ENCODE assay signal across 8 cellular contexts in genomic region chr15:100350434-100351226, GRCh38. TPM values are rescaled to one million over a fixed set of nuclear protein-coding genes. Genes with fewer than 3 reads are reported as not detected.
DNase-seq lines count a peak whose midpoint lies in the region; ATAC-seq and TF ChIP-seq lines count a peak whose summit lies in the region.

No MANE protein-coding gene starts in this region.

- H3K27me3 ChIP-seq in Loucy (ENCODE audit: insufficient read depth, low read length, poor library complexity, severe bottlenecking) = no peaks in the 10 kb centered on the region
- H3K27me3 ChIP-seq in brain microvascular endothelial cell (replicated peaks) = no peaks in the 10 kb centered on the region
- H3K27me3 ChIP-seq in lower lobe of right lung (ENCODE audit: low read depth) = no peaks in the 10 kb centered on the region
- H3K27me3 ChIP-seq in uterus = no peaks in the 10 kb centered on the region

- peaks cover 13% of the 10 kb centered on the region for H3K4me1 ChIP-seq in Loucy (ENCODE audit: insufficient read depth, low read length, poor library complexity, severe bottlenecking)
- H3K4me1 ChIP-seq in lower lobe of right lung = peaks cover 18% of the 10 kb centered on the region
- no peaks in the 10 kb centered on the region for H3K4me1 ChIP-seq in uterus

- H3K9ac ChIP-seq in Loucy (ENCODE audit: low read depth, low read length, poor library complexity, severe bottlenecking) = no peak overlapping the region

- H3K36me3 ChIP-seq in Loucy (ENCODE audit: insufficient read depth, low read length) = no peaks in the 10 kb centered on the region
- no peaks in the 10 kb centered on the region for H3K36me3 ChIP-seq in brain microvascular endothelial cell (replicated peaks)
- no peaks in the 10 kb centered on the region for H3K36me3 ChIP-seq in lower lobe of right lung
- no peaks in the 10 kb centered on the region for H3K36me3 ChIP-seq in uterus

- H3F3A ChIP-seq in Loucy (ENCODE audit: low read depth) = no peaks in the 10 kb centered on the region

- TF ChIP-seq POLR2A in uterus (IDR thresholded peaks at IDR 0.05) = no peak

- intact Hi-C loops in lower lobe of right lung (cut with DNase I) = no loop called here
- intact Hi-C loops in uterus (cut with DNase I; ENCODE audit: low total_unique reads) = loop anchor here (5.0 kb wide), 1 partner anchor 222 kb away; no protein-coding TSS in a partner anchor

- H3K79me2 ChIP-seq in Loucy (ENCODE audit: insufficient read depth, low read length) = no peaks in the 10 kb centered on the region

- in situ Hi-C loops in brain microvascular endothelial cell (cut with HindIII; ENCODE audit: low pct_ligation_motif_present, low sequenced_read_pairs) = no loop called here

- H3K9me3 ChIP-seq in Loucy (ENCODE audit: insufficient read depth, low read depth, low read length) = no peaks in the 10 kb centered on the region
- no peaks in the 10 kb centered on the region for H3K9me3 ChIP-seq in lower lobe of right lung
- no peaks in the 10 kb centered on the region for H3K9me3 ChIP-seq in uterus

- H4K20me1 ChIP-seq in Loucy (ENCODE audit: insufficient read depth, low read length, poor library complexity, severe bottlenecking) = no peaks in the 10 kb centered on the region

- H3K4me2 ChIP-seq in Loucy (ENCODE audit: low read depth, low read length, poor library complexity, severe bottlenecking) = no peak overlapping the region

- H3K27ac ChIP-seq in brain microvascular endothelial cell (no peak overlapping the region), lower lobe of right lung (peak overlapping the region; percentile 96), uterus (peak overlapping the region; percentile 92 to 96)

- no peak for TF ChIP-seq CTCF in Loucy (conservative IDR thresholded peaks at IDR 0.05; ENCODE audit: low read length)
- no peak for TF ChIP-seq CTCF in brain microvascular endothelial cell (IDR thresholded peaks at IDR 0.05; ENCODE audit: low read depth, low read length, missing control alignments)
- TF ChIP-seq CTCF in lower lobe of right lung (IDR thresholded peaks at IDR 0.05) = no peak
- no peak for TF ChIP-seq CTCF in uterus (IDR thresholded peaks at IDR 0.05)

- no peak overlapping the region for H3K4me3 ChIP-seq in Loucy (ENCODE audit: low read length, poor library complexity, severe bottlenecking)
- H3K4me3 ChIP-seq in brain microvascular endothelial cell (ENCODE audit: low read depth, low read length) = peak overlapping the region; percentile 67
- peak overlapping the region; percentile 74 for H3K4me3 ChIP-seq in lower lobe of right lung
- peak overlapping the region; percentile 4 to 59 for H3K4me3 ChIP-seq in uterus

- H3K9me2 ChIP-seq in Loucy (replicated peaks; ENCODE audit: low read depth, low read length) = no peaks in the 10 kb centered on the region

- peak; percentile 89 to 93 for ATAC-seq in lower lobe of right lung
- no peak for ATAC-seq in GM21526 (IDR thresholded peaks at IDR 0.05; ENCODE audit: low FRiP score, unreplicated experiment)

- DNase-seq in CD1c-positive myeloid dendritic cell (ENCODE audit: extremely low spot score) (peak; percentile 55), brain microvascular endothelial cell (peak; percentile 42), lower lobe of right lung (no peak), uterus (peak in 1 of 2 donors; percentile 73), NCI-H2196 treated with DMSO at 0.1 percent for 48 hours (lab: John Stamatoyannopoulos, UW; ENCODE audit: unreplicated experiment) (no peak), cerebellar nuclear complex (lab: John Stamatoyannopoulos, UW) (no peak)

- peak overlapping the region; percentile 59; the same call in 1 of the 2 replicates for H2AFZ ChIP-seq in Loucy (ENCODE audit: low read length)

RNA-seq across cellular contexts. Expression of gene ADAMTS17, which starts 8.9 kb away (rescaled TPM):
- total RNA-seq in lower lobe of right lung (3.0 TPM), uterus (10 to 100 TPM in 1 of 4 donors, 1 to 10 TPM in 2, not detected in 1; 3.1 to 17.1 (median 8.1) TPM)

Comparison
In these comparisons a context has a peak if more than half of its experiments do, and no peak if none do; other contexts are left out.
1. DNase-seq: peak in CD1c-positive myeloid dendritic cell (single experiment) and brain microvascular endothelial cell (single experiment); none in lower lobe of right lung (single experiment), NCI-H2196 treated with DMSO at 0.1 percent for 48 hours (single experiment) and cerebellar nuclear complex (0 of 2).